Comparison of ENCODE assay signal across 5 cellular contexts in genomic region chr20:1959156-1959555, GRCh38.
"Had no signal": no experiment of that assay in that cellular context is flagged by ENCODE, and none has a peak within 500 bp of the region (broad histone marks: within the 10 kb centered on the region; RNA-seq: fewer than 3 reads in every experiment).

No MANE protein-coding gene starts in this region.

- H3K4me3 ChIP-seq: GM23338, K562 had no signal

- DNase-seq: H9, HCEC 1CT, IMR-90 had no signal

- ATAC-seq: GM23338, K562 had no signal
